In genomic region chr11:65504671-65505433, GRCh38 we compare ENCODE assay signal across 8 cellular contexts. TPM values are rescaled to one million over a fixed set of nuclear protein-coding genes. Genes with fewer than 3 reads are reported as not detected.
DNase-seq lines count a peak whose midpoint lies in the region; ATAC-seq lines count a peak whose summit lies in the region.

No MANE protein-coding gene starts in this region.

- DNase-seq in CD4-positive, CD25-positive, alpha-beta regulatory T cell, result peak in 2 of 3 donors; percentile 34 to 44
- DNase-seq in MG63 (no peak), dermis blood vessel endothelial cell (peak; percentile 34), SK-N-DZ (ENCODE audit: low spot score) (no peak), HPDE6-E6E7 (ENCODE audit: extremely low spot score) (no peak)
- DNase-seq in naive thymus-derived CD4-positive, alpha-beta T cell, result peak in 2 of 9 donors; percentile 16 to 19
- no peak for DNase-seq in activated T-cell treated with anti-CD3 and anti-CD28 coated beads, Interleukin-2, amount 50 U/mL, for 4 hours

- peak overlapping the region in 2 of 3 donors; percentile 57 to 92 for H3K27ac Mint-ChIP-seq in CD4-positive, CD25-positive, alpha-beta regulatory T cell
- H3K27ac Mint-ChIP-seq in naive thymus-derived CD4-positive, alpha-beta T cell, result peak overlapping the region in 8 of 9 donors; percentile 78 to 92 (median 87)

- peak overlapping the region; percentile 100 for H3K4me3 ChIP-seq in CD4-positive, CD25-positive, alpha-beta regulatory T cell (ENCODE audit: low read depth, low read length)
- peak overlapping the region; percentile 87 for H3K4me3 ChIP-seq in MG63
- H3K4me3 ChIP-seq in naive thymus-derived CD4-positive, alpha-beta T cell (ENCODE audit: low read length), result peak overlapping the region; percentile 99

- peaks cover 67% of the 10 kb centered on the region for H3K36me3 ChIP-seq in CD4-positive, CD25-positive, alpha-beta regulatory T cell (ENCODE audit: control insufficient read depth, insufficient read depth, low read length)
- peaks cover 74% of the 10 kb centered on the region for H3K36me3 ChIP-seq in MG63
- H3K36me3 ChIP-seq in naive thymus-derived CD4-positive, alpha-beta T cell (ENCODE audit: control insufficient read depth in 2 of 3, insufficient read depth in 3 of 3, low read length in 3 of 3), result peaks cover 60 to 62% (median 61%) of the 10 kb centered on the region in 3 experiments

- peaks cover 0 to 12% (median 0%) of the 10 kb centered on the region in 7 donors for H3K9me3 Mint-ChIP-seq in CD4-positive, CD25-positive, alpha-beta regulatory T cell
- H3K9me3 Mint-ChIP-seq in naive thymus-derived CD4-positive, alpha-beta T cell, result peaks cover 0 to 24% (median 0%) of the 10 kb centered on the region in 11 donors
- no peaks in the 10 kb centered on the region for H3K9me3 Mint-ChIP-seq in activated T-cell treated with anti-CD3 and anti-CD28 coated beads, Interleukin-2, amount 50 U/mL, for 4 hours

- peaks cover 4% of the 10 kb centered on the region for H3K27me3 Mint-ChIP-seq in CD4-positive, CD25-positive, alpha-beta regulatory T cell
- peaks cover 0 to 10% (median 0%) of the 10 kb centered on the region in 5 donors for H3K27me3 Mint-ChIP-seq in naive thymus-derived CD4-positive, alpha-beta T cell
- no peaks in the 10 kb centered on the region for H3K27me3 Mint-ChIP-seq in activated T-cell treated with anti-CD3 and anti-CD28 coated beads, Interleukin-2, amount 50 U/mL, for 4 hours (ENCODE audit: low read depth)

- no peaks in the 10 kb centered on the region for H3K27me3 ChIP-seq in CD4-positive, CD25-positive, alpha-beta regulatory T cell (ENCODE audit: control insufficient read depth, insufficient read depth, low read length)
- H3K27me3 ChIP-seq in MG63, result no peaks in the 10 kb centered on the region; the same call in 1 of the 2 replicates
- no peaks in the 10 kb centered on the region for H3K27me3 ChIP-seq in naive thymus-derived CD4-positive, alpha-beta T cell (ENCODE audit: control insufficient read depth in 2 of 2, insufficient read depth in 2 of 2, low read length in 2 of 2)

- no peaks in the 10 kb centered on the region for H3K9me3 ChIP-seq in CD4-positive, CD25-positive, alpha-beta regulatory T cell (ENCODE audit: control insufficient read depth in 2 of 2, low read length in 2 of 2)
- no peaks in the 10 kb centered on the region for H3K9me3 ChIP-seq in MG63
- no peaks in the 10 kb centered on the region for H3K9me3 ChIP-seq in naive thymus-derived CD4-positive, alpha-beta T cell (ENCODE audit: control insufficient read depth in 2 of 3, low read length in 3 of 3)

- intact Hi-C loops in naive thymus-derived CD4-positive, alpha-beta T cell (cut with micrococcal nuclease), result no loop called here

- peaks cover 34% of the 10 kb centered on the region for H3K36me3 Mint-ChIP-seq in CD4-positive, CD25-positive, alpha-beta regulatory T cell
- peaks cover 23 to 33% (median 31%) of the 10 kb centered on the region in 5 donors for H3K36me3 Mint-ChIP-seq in naive thymus-derived CD4-positive, alpha-beta T cell
- peaks cover 33% of the 10 kb centered on the region for H3K36me3 Mint-ChIP-seq in activated T-cell treated with anti-CD3 and anti-CD28 coated beads, Interleukin-2, amount 50 U/mL, for 4 hours (ENCODE audit: insufficient read depth)

- peak overlapping the region; percentile 98 for H3K27ac ChIP-seq in CD4-positive, CD25-positive, alpha-beta regulatory T cell (ENCODE audit: insufficient read depth, low read length, poor library complexity, severe bottlenecking)
- H3K27ac ChIP-seq in naive thymus-derived CD4-positive, alpha-beta T cell (ENCODE audit: low read depth, low read length), result peak overlapping the region; percentile 99

- ATAC-seq in CD4-positive, CD25-positive, alpha-beta regulatory T cell (ENCODE audit: low read depth in 2 of 2), result no peak
- no peak for ATAC-seq in naive thymus-derived CD4-positive, alpha-beta T cell
- no peak for ATAC-seq in GM18909 (IDR thresholded peaks at IDR 0.05; ENCODE audit: poor library complexity, unreplicated experiment)
- no peak for ATAC-seq in activated T-cell treated with anti-CD3 and anti-CD28 coated beads, Interleukin-2, amount 50 U/mL, for 4 hours

- CTCF ChIA-PET in naive thymus-derived CD4-positive, alpha-beta T cell (lab: Charles Lee), result interaction anchor here (0.6 to 7.8 kb wide), 10 partner anchors 10 to 755 kb away, joined by 3 to 90 read pairs (median 4); no protein-coding TSS in a partner anchor

- H3K4me1 Mint-ChIP-seq in CD4-positive, CD25-positive, alpha-beta regulatory T cell, result peaks cover 19 to 55% (median 40%) of the 10 kb centered on the region in 4 donors
- H3K4me1 Mint-ChIP-seq in naive thymus-derived CD4-positive, alpha-beta T cell, result peaks cover 41 to 56% (median 45%) of the 10 kb centered on the region in 7 donors
- H3K4me1 Mint-ChIP-seq in activated T-cell treated with anti-CD3 and anti-CD28 coated beads, Interleukin-2, amount 50 U/mL, for 4 hours (ENCODE audit: low read depth), result peaks cover 39% of the 10 kb centered on the region

- no peak overlapping the region for H3K4me3 Mint-ChIP-seq in CD4-positive, CD25-positive, alpha-beta regulatory T cell
- no peak overlapping the region for H3K4me3 Mint-ChIP-seq in naive thymus-derived CD4-positive, alpha-beta T cell
- no peak overlapping the region for H3K4me3 Mint-ChIP-seq in activated T-cell treated with anti-CD3 and anti-CD28 coated beads, Interleukin-2, amount 50 U/mL, for 4 hours

- POLR2A ChIA-PET in naive thymus-derived CD4-positive, alpha-beta T cell (lab: Charles Lee), result interaction anchor here (0.6 to 27.5 kb wide), 31 partner anchors 11 to 637 kb away, joined by 3 to 2591 read pairs (median 5); partner anchors contain the start of genes EHBP1L1, FAM89B, FRMD8 and MALAT1

- peaks cover 55% of the 10 kb centered on the region for H3K4me1 ChIP-seq in CD4-positive, CD25-positive, alpha-beta regulatory T cell (ENCODE audit: control insufficient read depth, insufficient read depth, low read length, poor library complexity, severe bottlenecking)
- peaks cover 31 to 35% of the 10 kb centered on the region in 2 donors for H3K4me1 ChIP-seq in naive thymus-derived CD4-positive, alpha-beta T cell (ENCODE audit: control insufficient read depth in 2 of 2, insufficient read depth in 2 of 2, low read length in 2 of 2)

RNA-seq across cellular contexts. Expression of gene MALAT1, which starts 6.0 kb away (rescaled TPM):
- 36,047 TPM for total RNA-seq in CD4-positive, CD25-positive, alpha-beta regulatory T cell
- 1,000 to 10,000 TPM; 2,329 to 3,603 (median 2,794) TPM for polyA plus RNA-seq in CD4-positive, CD25-positive, alpha-beta regulatory T cell
- 258 and 283 TPM in 2 replicates for total RNA-seq in MG63 (2014; rRNA removed; shearing (Covaris generic); ENCODE audit: low replicate concordance)
- 2,930 and 8,332 TPM in 2 replicates for total RNA-seq in dermis blood vessel endothelial cell
- over 10,000 TPM in 4 of 5 experiments, 1,000 to 10,000 TPM in 1; 8,375 to 32,234 (median 31,408) TPM for total RNA-seq in naive thymus-derived CD4-positive, alpha-beta T cell
- polyA plus RNA-seq in naive thymus-derived CD4-positive, alpha-beta T cell, result 1,000 to 10,000 TPM in 1 of 2 donors, 100 to 1,000 TPM in 1; 734 to 5,106 TPM
- 15.5 and 29.5 TPM in 2 replicates for polyA plus RNA-seq in SK-N-DZ (2014; cell fraction: cytosol; rRNA removed)
- 347 and 1,650 TPM in 2 replicates for polyA plus RNA-seq in SK-N-DZ (2014; cell fraction: nucleus; rRNA removed)
- total RNA-seq in activated T-cell treated with anti-CD3 and anti-CD28 coated beads, Interleukin-2, amount 50 U/mL, for 4 hours, result 1,000 to 10,000 TPM; 3,100 to 4,455 (median 3,753) TPM

RNA-seq across cellular contexts. Expression of gene SCYL1, which starts 20.0 kb away (rescaled TPM):
- total RNA-seq in CD4-positive, CD25-positive, alpha-beta regulatory T cell, result 59.0 TPM
- 10 to 100 TPM; 24.3 to 31.2 (median 29.0) TPM for polyA plus RNA-seq in CD4-positive, CD25-positive, alpha-beta regulatory T cell
- total RNA-seq in MG63 (2014; rRNA removed; shearing (Covaris generic); ENCODE audit: low replicate concordance), result 50.1 and 56.3 TPM in 2 replicates
- 67.4 and 71.3 TPM in 2 replicates for total RNA-seq in dermis blood vessel endothelial cell
- 10 to 100 TPM; 63.2 to 79.8 (median 70.4) TPM for total RNA-seq in naive thymus-derived CD4-positive, alpha-beta T cell
- polyA plus RNA-seq in naive thymus-derived CD4-positive, alpha-beta T cell, result 10 to 100 TPM; 27.0 to 69.1 TPM
- polyA plus RNA-seq in SK-N-DZ (2014; cell fraction: cytosol; rRNA removed), result 32.7 and 42.1 TPM in 2 replicates
- 92.4 and 96.0 TPM in 2 replicates for polyA plus RNA-seq in SK-N-DZ (2014; cell fraction: nucleus; rRNA removed)
- total RNA-seq in activated T-cell treated with anti-CD3 and anti-CD28 coated beads, Interleukin-2, amount 50 U/mL, for 4 hours, result 10 to 100 TPM; 87.6 to 94.6 (median 94.3) TPM

RNA-seq across cellular contexts. Expression of gene LTBP3, which starts 53.3 kb away (rescaled TPM):
- 132 TPM for total RNA-seq in CD4-positive, CD25-positive, alpha-beta regulatory T cell
- 10 to 100 TPM in 2 of 4 donors, 1 to 10 TPM in 2; 9.2 to 15.0 (median 11.9) TPM for polyA plus RNA-seq in CD4-positive, CD25-positive, alpha-beta regulatory T cell
- total RNA-seq in MG63 (2014; rRNA removed; shearing (Covaris generic); ENCODE audit: low replicate concordance), result 109 and 124 TPM in 2 replicates
- total RNA-seq in dermis blood vessel endothelial cell, result 31.1 and 48.2 TPM in 2 replicates
- 100 to 1,000 TPM in 4 of 5 experiments, 10 to 100 TPM in 1; 91.4 to 288 (median 280) TPM for total RNA-seq in naive thymus-derived CD4-positive, alpha-beta T cell
- 10 to 100 TPM; 18.7 to 41.2 TPM for polyA plus RNA-seq in naive thymus-derived CD4-positive, alpha-beta T cell
- polyA plus RNA-seq in SK-N-DZ (2014; cell fraction: cytosol; rRNA removed), result 7.7 and 11.5 TPM in 2 replicates
- 41.4 and 60.9 TPM in 2 replicates for polyA plus RNA-seq in SK-N-DZ (2014; cell fraction: nucleus; rRNA removed)
- total RNA-seq in activated T-cell treated with anti-CD3 and anti-CD28 coated beads, Interleukin-2, amount 50 U/mL, for 4 hours, result 10 to 100 TPM; 33.1 to 40.8 (median 40.1) TPM

Comparison
In these comparisons a context has a peak if more than half of its experiments do, and no peak if none do; other contexts are left out.
1. DNase-seq: peak in CD4-positive, CD25-positive, alpha-beta regulatory T cell (2 of 3) and dermis blood vessel endothelial cell (single experiment); none in MG63 (single experiment), SK-N-DZ (single experiment), activated T-cell treated with anti-CD3 and anti-CD28 coated beads, Interleukin-2, amount 50 U/mL, for 4 hours (single experiment) and HPDE6-E6E7 (single experiment).
2. RNA of gene MALAT1, which starts 6.0 kb away (total RNA-seq): 36,047 TPM in CD4-positive, CD25-positive, alpha-beta regulatory T cell (single experiment), 8,375 to 32,234 TPM in naive thymus-derived CD4-positive, alpha-beta T cell, 2,930 to 8,332 TPM in dermis blood vessel endothelial cell and 3,100 to 4,455 TPM in activated T-cell treated with anti-CD3 and anti-CD28 coated beads, Interleukin-2, amount 50 U/mL, for 4 hours; 258 to 283 TPM in MG63; every median in the first group is over 10 times any median in the second.
3. Peak in every context shown above with its lines, with median percentiles within 50 percentile points of each other: H3K4me3 ChIP-seq.